8 cellular contexts compared by ENCODE assay signal in the genomic region with DNA sequence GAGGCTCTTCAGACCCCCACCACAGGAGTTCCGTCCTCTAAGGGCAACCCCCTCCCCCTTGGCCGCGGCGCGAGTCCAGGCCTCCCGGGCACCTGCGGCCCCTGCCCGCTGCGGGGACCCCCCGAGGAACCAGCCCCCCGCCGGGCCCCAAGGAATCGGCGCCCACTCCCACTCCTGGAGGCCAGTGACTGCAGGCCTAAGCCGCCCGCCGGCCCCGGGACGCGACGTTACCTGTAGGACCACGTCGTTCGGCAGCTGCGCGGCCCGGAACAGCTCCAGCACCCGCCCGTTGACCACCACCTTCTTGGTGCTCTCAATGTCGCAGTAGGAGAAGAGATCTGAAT. TPM values are rescaled to one million over a fixed set of nuclear protein-coding genes. Genes with fewer than 3 reads are reported as not detected.
A peak's percentile ranks its signal among the peaks of the same experiment; 100 is the strongest.
DNase-seq lines count a peak whose midpoint lies in the region; ATAC-seq, FAIRE-seq and TF ChIP-seq lines count a peak whose summit lies in the region.

No MANE protein-coding gene starts in this region.

- H3K36me3 ChIP-seq in CD4-positive, alpha-beta memory T cell (ENCODE audit: insufficient read depth, low read length) = no peaks in the 10 kb centered on the region
- H3K36me3 ChIP-seq in astrocyte (ENCODE audit: insufficient read depth, low read length) = no peaks in the 10 kb centered on the region
- H3K36me3 ChIP-seq in kidney epithelial cell (ENCODE audit: control insufficient read depth, insufficient read depth, low read length) = no peaks in the 10 kb centered on the region
- H3K36me3 ChIP-seq in thymus (ENCODE audit: control insufficient read depth, insufficient read depth) = no peaks in the 10 kb centered on the region

- ATAC-seq in HG03039 (IDR thresholded peaks at IDR 0.05; ENCODE audit: unreplicated experiment) (peak; percentile 16), esophagus mucosa (no peak)

- H3K27me3 ChIP-seq in CD4-positive, alpha-beta memory T cell (ENCODE audit: insufficient read depth, low read length) = no peaks in the 10 kb centered on the region
- H3K27me3 ChIP-seq in astrocyte (ENCODE audit: insufficient read depth, low read length) (no peaks in the 10 kb centered on the region), kidney epithelial cell (ENCODE audit: control insufficient read depth, insufficient read depth, low read length) (no peaks in the 10 kb centered on the region), thymus (ENCODE audit: control insufficient read depth, insufficient read depth) (no peaks in the 10 kb centered on the region)

- POLR2A ChIA-PET in CD4-positive, alpha-beta memory T cell (lab: Charles Lee; ENCODE audit: partially characterized antibody) = interaction anchor here (0.5 to 4.9 kb wide), 18 partner anchors 17 to 388 kb away, joined by 3 to 27 read pairs (median 6); a partner anchor contains a TSS

- TF ChIP-seq CTCF in astrocyte (IDR thresholded peaks at IDR 0.05; ENCODE audit: insufficient read depth, low read depth, low read length) (no peak), kidney epithelial cell (IDR thresholded peaks at IDR 0.05; ENCODE audit: insufficient read depth, low read length, poor library complexity, severe bottlenecking) (no peak)

- no peaks in the 10 kb centered on the region for H3K27me3 Mint-ChIP-seq in CD4-positive, alpha-beta memory T cell
- no peaks in the 10 kb centered on the region for H3K27me3 Mint-ChIP-seq in astrocyte (ENCODE audit: low read depth, unreplicated experiment)

- peak overlapping the region; percentile 74 for H3K27ac ChIP-seq in CD4-positive, alpha-beta memory T cell (ENCODE audit: low read depth, low read length)
- peak overlapping the region; percentile 89 for H3K27ac ChIP-seq in astrocyte (ENCODE audit: low read depth, low read length)
- H3K27ac ChIP-seq in thymus (ENCODE audit: low read depth) = peak overlapping the region; percentile 70

- H3K27ac Mint-ChIP-seq in CD4-positive, alpha-beta memory T cell = peak overlapping the region in 5 of 7 donors; percentile 68 to 93 (median 83)
- no peak overlapping the region for H3K27ac Mint-ChIP-seq in astrocyte (ENCODE audit: unreplicated experiment)

- H3K4me3 Mint-ChIP-seq in CD4-positive, alpha-beta memory T cell = peak overlapping the region in 7 of 8 donors; percentile 80 to 92 (median 88)
- H3K4me3 Mint-ChIP-seq in astrocyte (ENCODE audit: unreplicated experiment) = peak overlapping the region; percentile 90

- DNase-seq in CD4-positive, alpha-beta memory T cell = peak in 1 of 5 donors; percentile 42
- DNase-seq in astrocyte (ENCODE audit: low read depth) = no peak
- DNase-seq in kidney epithelial cell (ENCODE audit: low read depth) = no peak
- no peak for DNase-seq in HPDE6-E6E7 (ENCODE audit: extremely low spot score)
- no peak for DNase-seq in NCI-H748 (lab: John Stamatoyannopoulos, UW; ENCODE audit: unreplicated experiment)

- intact Hi-C loops in CD4-positive, alpha-beta memory T cell (cut with micrococcal nuclease) = loop anchor here (2.0 to 10.0 kb wide), 4 partner anchors 148 to 870 kb away; a partner anchor contains a TSS

- no peaks in the 10 kb centered on the region for H3K9me3 Mint-ChIP-seq in CD4-positive, alpha-beta memory T cell
- H3K9me3 Mint-ChIP-seq in astrocyte (ENCODE audit: unreplicated experiment) = no peaks in the 10 kb centered on the region

- H3K79me2 ChIP-seq in astrocyte (ENCODE audit: insufficient read depth, low read length) = peaks cover 58% of the 10 kb centered on the region

- H3K4me2 ChIP-seq in astrocyte (ENCODE audit: low read length) = peak overlapping the region; percentile 96

- H3K36me3 Mint-ChIP-seq in CD4-positive, alpha-beta memory T cell = peaks cover 0 to 5% of the 10 kb centered on the region in 2 donors
- H3K36me3 Mint-ChIP-seq in astrocyte (ENCODE audit: low read depth, unreplicated experiment) = no peaks in the 10 kb centered on the region

- H3K9ac ChIP-seq in astrocyte (ENCODE audit: low read length) = peak overlapping the region; percentile 94

- peaks cover 53% of the 10 kb centered on the region for H3K4me1 ChIP-seq in CD4-positive, alpha-beta memory T cell (ENCODE audit: insufficient read depth, low read length)
- H3K4me1 ChIP-seq in astrocyte (ENCODE audit: insufficient read depth, low read length) (peaks cover 17% of the 10 kb centered on the region), thymus (ENCODE audit: control insufficient read depth, insufficient read depth, low read length) (peaks cover 17% of the 10 kb centered on the region)

- H3K4me1 Mint-ChIP-seq in CD4-positive, alpha-beta memory T cell = peaks cover 10 to 18% (median 13%) of the 10 kb centered on the region in 4 donors
- H3K4me1 Mint-ChIP-seq in astrocyte (ENCODE audit: low read depth, unreplicated experiment) = peaks cover 10% of the 10 kb centered on the region

- 1% methylated on average over 30 of the region's 30 CpGs for WGBS in thymus

- peak overlapping the region; percentile 89 for H2AFZ ChIP-seq in astrocyte (ENCODE audit: low read depth, low read length)

- peaks cover 39% of the 10 kb centered on the region for H4K20me1 ChIP-seq in astrocyte (ENCODE audit: insufficient read depth, low read length)

- peak overlapping the region; percentile 66 to 89 for H3K4me3 ChIP-seq in CD4-positive, alpha-beta memory T cell (ENCODE audit: low read length in 2 of 2)
- H3K4me3 ChIP-seq in astrocyte (ENCODE audit: insufficient read depth, low read depth, low read length) (peak overlapping the region; percentile 77), kidney epithelial cell (ENCODE audit: low read depth, low read length) (peak overlapping the region; percentile 90), thymus (ENCODE audit: low read length) (peak overlapping the region; percentile 74)

- CTCF ChIA-PET in CD4-positive, alpha-beta memory T cell (lab: Charles Lee; ENCODE audit: partially characterized antibody) = interaction anchor here (0.6 to 5.0 kb wide), 18 partner anchors 9 to 871 kb away, joined by 3 to 19 read pairs (median 3); a partner anchor contains a TSS

- no peak for FAIRE-seq in astrocyte (lab: Jason Lieb, UNC)

- no peaks in the 10 kb centered on the region for H3K9me3 ChIP-seq in CD4-positive, alpha-beta memory T cell (ENCODE audit: control insufficient read depth in 1 of 2, low read length in 2 of 2)
- H3K9me3 ChIP-seq in astrocyte (ENCODE audit: insufficient read depth, low read depth, low read length) (no peaks in the 10 kb centered on the region), thymus (ENCODE audit: control insufficient read depth) (no peaks in the 10 kb centered on the region)

RNA-seq across cellular contexts. Expression of a gene that starts 0.8 kb away (rescaled TPM):
- total RNA-seq in CD4-positive, alpha-beta memory T cell = 10 to 100 TPM; 61.7 to 69.3 TPM
- 10 to 100 TPM; 22.3 to 44.2 TPM for polyA plus RNA-seq in CD4-positive, alpha-beta memory T cell
- 31.7 and 39.1 TPM in 2 replicates for total RNA-seq in astrocyte
- total RNA-seq in kidney epithelial cell = 37.9 and 40.7 TPM in 2 replicates
- polyA plus RNA-seq in thymus = 66.5 TPM
- total RNA-seq in esophagus mucosa = 42.2 TPM

RNA-seq across cellular contexts. Expression of a gene that starts 41.3 kb away (rescaled TPM):
- total RNA-seq in CD4-positive, alpha-beta memory T cell = 100 to 1,000 TPM; 103 to 112 TPM
- 100 to 1,000 TPM; 249 to 289 TPM for polyA plus RNA-seq in CD4-positive, alpha-beta memory T cell
- total RNA-seq in astrocyte (46.6 and 66.0 TPM in 2 replicates), kidney epithelial cell (113 and 119 TPM in 2 replicates), esophagus mucosa (36.4 TPM)
- 202 TPM for polyA plus RNA-seq in thymus
